ENCODE assay signal across 28 cellular contexts in the genomic region with DNA sequence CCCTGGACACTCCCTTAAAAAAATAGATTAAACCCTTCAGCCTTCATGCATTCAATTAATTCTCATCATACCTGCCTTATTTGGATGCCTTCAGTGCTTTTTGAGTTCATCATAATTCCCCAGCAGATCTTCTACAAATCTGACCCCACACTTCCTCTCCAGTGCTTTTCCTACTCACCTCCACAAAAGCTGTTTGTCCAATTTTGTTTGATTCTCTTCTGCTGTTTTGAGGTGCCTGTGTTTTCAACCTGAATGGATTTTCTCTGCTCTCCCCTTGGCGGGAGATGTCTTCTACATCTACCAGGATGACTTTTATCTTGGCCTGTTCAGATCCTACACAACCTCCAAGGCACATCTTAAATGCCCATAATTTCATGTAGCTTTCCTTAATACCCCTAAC.
"Had no signal": no experiment of that assay in that cellular context is flagged by ENCODE, and none has a peak within 500 bp of the region (broad histone marks: within the 10 kb centered on the region; RNA-seq: fewer than 3 reads in every experiment).

No MANE protein-coding gene starts in this region.

- H3K27me3 ChIP-seq: neutrophil, pancreas, spleen, suprapubic skin, testis, tibial artery, transverse colon, upper lobe of right lung, uterus had no signal

- H3K36me3 ChIP-seq: neutrophil, spleen, suprapubic skin, tibial artery, transverse colon, upper lobe of right lung, uterus had no signal

- H3K36me3 Mint-ChIP-seq: naive thymus-derived CD4-positive, alpha-beta T cell; natural killer cell; stimulated activated memory B cell treated with anti-CD40 and anti-IgM and Interleukin-4, amounts not matched to agents 10 μg/mL and 1 μg/mL and 100 μg/mL, for 72 hours had no signal

- H3K4me3 ChIP-seq: pancreas, psoas muscle, skin epidermis, smooth muscle cell, spleen, suprapubic skin, testis, tibial artery, transverse colon, upper lobe of right lung, uterus had no signal

- H3K4me1 ChIP-seq: pancreas, psoas muscle, spleen, suprapubic skin, testis, tibial artery, transverse colon, upper lobe of right lung, uterus had no signal

- H3K4me1 Mint-ChIP-seq: naive thymus-derived CD4-positive, alpha-beta T cell; natural killer cell; stimulated activated memory B cell treated with anti-CD40 and anti-IgM and Interleukin-4, amounts not matched to agents 10 μg/mL and 1 μg/mL and 100 μg/mL, for 72 hours; stimulated activated naive CD8-positive, alpha-beta T cell treated with anti-CD3 and anti-CD28 coated beads, Interleukin-15, amount 100 ng/mL, for 72 hours had no signal

- H3K27ac ChIP-seq: neutrophil, pancreas, psoas muscle, skin epidermis, spleen, suprapubic skin, testis, tibial artery, transverse colon, upper lobe of right lung, uterus had no signal

- H3K9me3 Mint-ChIP-seq: nephron; stimulated activated memory B cell treated with anti-CD40 and anti-IgM and Interleukin-4, amounts not matched to agents 10 μg/mL and 1 μg/mL and 100 μg/mL, for 72 hours; type B pancreatic cell had no signal

- H3K27ac Mint-ChIP-seq: naive thymus-derived CD4-positive, alpha-beta T cell; natural killer cell; nephron; stimulated activated memory B cell treated with anti-CD40 and anti-IgM and Interleukin-4, amounts not matched to agents 10 μg/mL and 1 μg/mL and 100 μg/mL, for 72 hours; type B pancreatic cell had no signal

- DNase-seq: naive thymus-derived CD4-positive, alpha-beta T cell; natural killer cell; nucleus accumbens; pancreas; psoas muscle; right cardiac atrium; spleen; stimulated activated CD4-positive, alpha-beta T cell treated with anti-CD3 and anti-CD28 coated beads, Interleukin-12 subunit alpha, Interleukin-12 subunit beta, amount 100 ng/mL, for 4 hours; stimulated activated CD4-positive, alpha-beta T cell treated with anti-CD3 and anti-CD28 coated beads, Interleukin-1b, Interleukin-23, amount 100 ng/mL, for 48 hours; stimulated activated CD4-positive, alpha-beta T cell treated with anti-CD3 and anti-CD28 coated beads, Interleukin-4, amount 100 ng/mL, for 1 hour; stimulated activated CD4-positive, alpha-beta T cell treated with anti-CD3 and anti-CD28 coated beads, Interleukin-4, amount 100 ng/mL, for 4 hours; stimulated activated CD8-positive, alpha-beta memory T cell treated with anti-CD3 and anti-CD28 coated beads, Interleukin-4, amount 100 ng/mL, for 48 hours; stimulated activated naive CD4-positive, alpha-beta T cell; stimulated activated naive CD8-positive, alpha-beta T cell treated with anti-CD3 and anti-CD28 coated beads, Interleukin-15, amount 100 ng/mL, for 72 hours; stimulated activated naive CD8-positive, alpha-beta T cell treated with anti-CD3 and anti-CD28 coated beads, Interleukin-15, Interleukin-2, amounts not matched to agents 100 U/mL and 50 U/mL, for 24 hours; substantia nigra; testis; tibial artery; transverse colon; upper lobe of right lung; uterus had no signal

- H3K4me2 ChIP-seq: smooth muscle cell had no signal

- H3K9me3 ChIP-seq: neutrophil, pancreas, psoas muscle, spleen, suprapubic skin, testis, tibial artery, transverse colon, upper lobe of right lung, uterus had no signal

- H3K4me3 Mint-ChIP-seq: naive thymus-derived CD4-positive, alpha-beta T cell; natural killer cell; nephron; stimulated activated memory B cell treated with anti-CD40 and anti-IgM and Interleukin-4, amounts not matched to agents 10 μg/mL and 1 μg/mL and 100 μg/mL, for 72 hours; stimulated activated naive CD8-positive, alpha-beta T cell treated with anti-CD3 and anti-CD28 coated beads, Interleukin-15, amount 100 ng/mL, for 72 hours; type B pancreatic cell had no signal

- H3K27me3 Mint-ChIP-seq: naive thymus-derived CD4-positive, alpha-beta T cell; stimulated activated memory B cell treated with anti-CD40 and anti-IgM and Interleukin-4, amounts not matched to agents 10 μg/mL and 1 μg/mL and 100 μg/mL, for 72 hours; stimulated activated naive CD8-positive, alpha-beta T cell treated with anti-CD3 and anti-CD28 coated beads, Interleukin-15, amount 100 ng/mL, for 72 hours had no signal
